ENCODE assay signal across 9 cellular contexts in genomic region chr2:20516646-20517341, GRCh38.
DNase-seq lines count a peak whose midpoint lies in the region; ATAC-seq, FAIRE-seq and TF ChIP-seq lines count a peak whose summit lies in the region.
"Had no signal": no experiment of that assay in that cellular context is flagged by ENCODE, and none has a peak within 500 bp of the region (broad histone marks: within the 10 kb centered on the region; RNA-seq: fewer than 3 reads in every experiment).

No MANE protein-coding gene starts in this region.

- H2AFZ ChIP-seq in KMS-11 (ENCODE audit: low read depth): peak overlapping the region; percentile 41

- TF ChIP-seq CTCF in GM10248 (IDR thresholded peaks at IDR 0.05; ENCODE audit: control extremely low read depth, extremely low read depth, low read depth, missing control alignments) (no peak), KMS-11 (conservative IDR thresholded peaks at IDR 0.05; ENCODE audit: low read depth, low read length) (no peak), kidney (IDR thresholded peaks at IDR 0.05; ENCODE audit: borderline replicate concordance, extremely low read depth, insufficient read depth) (no peak), omental fat pad (IDR thresholded peaks at IDR 0.05) (no peak)

- ATAC-seq in GM21576 (IDR thresholded peaks at IDR 0.05; ENCODE audit: unreplicated experiment): peak; percentile 89
- ATAC-seq in T-cell (replicated peaks in 1 of 4): no peak
- ATAC-seq in omental fat pad (ENCODE audit: low FRiP score): no peak

- no peaks in the 10 kb centered on the region for H3K9me3 ChIP-seq in kidney (ENCODE audit: control insufficient read depth in 1 of 2, low read length in 2 of 2)
- H3K9me3 ChIP-seq: neutrophil had no signal

- H3K27ac Mint-ChIP-seq in T-cell: no peak overlapping the region

- CTCF ChIA-PET in GM10248 (lab: Yijun Ruan, JAX) (interaction anchor here (0.7 to 1.7 kb wide), 3 partner anchors 9 to 131 kb away, joined by 3 to 6 read pairs (median 4); no protein-coding TSS in a partner anchor), T-cell (lab: Charles Lee) (interaction anchor here in 1 of 2 donors (0.6 kb wide), 1 partner anchor 233 kb away, joined by 3 read pairs; no protein-coding TSS in a partner anchor)

- no peaks in the 10 kb centered on the region for H4K20me1 ChIP-seq in KMS-11 (ENCODE audit: insufficient read depth)

- H3K36me3 ChIP-seq in KMS-11 (ENCODE audit: insufficient read depth) (no peaks in the 10 kb centered on the region), kidney (ENCODE audit: control insufficient read depth in 1 of 2, insufficient read depth in 2 of 2, low read length in 2 of 2) (no peaks in the 10 kb centered on the region)
- H3K36me3 ChIP-seq: neutrophil had no signal

- no peaks in the 10 kb centered on the region for H3K36me3 Mint-ChIP-seq in T-cell

- no peaks in the 10 kb centered on the region for H3K9me3 Mint-ChIP-seq in T-cell

- DNase-seq in GM10248 (ENCODE audit: extremely low spot score) (peak; percentile 71), kidney (peak; percentile 73), NCI-H187 (lab: John Stamatoyannopoulos, UW) (no peak), T-cell (no peak), cerebellar nuclear complex (lab: John Stamatoyannopoulos, UW) (no peak), omental fat pad (ENCODE audit: low spot score) (no peak)

- H3K4me1 ChIP-seq in KMS-11 (ENCODE audit: low read depth, poor library complexity, severe bottlenecking) (peaks cover 25% of the 10 kb centered on the region), kidney (ENCODE audit: control insufficient read depth in 1 of 2, insufficient read depth in 1 of 2, low read depth in 1 of 2, low read length in 2 of 2) (peaks cover 16 to 20% of the 10 kb centered on the region in 2 donors)

- H3K79me2 ChIP-seq in KMS-11 (ENCODE audit: insufficient read depth, low read depth): no peaks in the 10 kb centered on the region

- intact Hi-C loops in kidney (cut with DNase I): no loop called here

- H3K9ac ChIP-seq in KMS-11 (peak overlapping the region; percentile 27; the same call in 1 of the 2 replicates), kidney (ENCODE audit: low read length in 2 of 2) (peak overlapping the region in 1 of 2 donors; percentile 60)

- H3K4me3 Mint-ChIP-seq in T-cell: no peak overlapping the region

- no peak for FAIRE-seq in kidney (lab: Jason Lieb, UNC)

- H3K4me2 ChIP-seq in KMS-11: peak overlapping the region; percentile 53

- no peaks in the 10 kb centered on the region for H3K4me1 Mint-ChIP-seq in T-cell

- H3K27me3 Mint-ChIP-seq in T-cell: peaks cover 4 to 5% of the 10 kb centered on the region in 2 donors

- no peak overlapping the region for H3K4me3 ChIP-seq in KMS-11 (IDR thresholded peaks at IDR 0.05; ENCODE audit: insufficient read depth, low read depth, low read length)
- no peak overlapping the region for H3K4me3 ChIP-seq in kidney (ENCODE audit: low read length in 2 of 2)

- H3K27ac ChIP-seq in KMS-11 (peak overlapping the region; percentile 68), kidney (ENCODE audit: low read depth in 2 of 2, low read length in 2 of 2) (peak overlapping the region; percentile 85 to 88)
- H3K27ac ChIP-seq: neutrophil had no signal

- POLR2A ChIA-PET in GM10248 (lab: Yijun Ruan, JAX) (interaction anchor here (1.0 to 1.6 kb wide), 2 partner anchors 64 to 70 kb away, joined by 3 to 13 read pairs; partner anchors contain the start of gene RHOB), T-cell (lab: Charles Lee) (no interaction called here)

- H3K27me3 ChIP-seq in KMS-11 (ENCODE audit: insufficient read depth, low read depth): no peaks in the 10 kb centered on the region
- H3K27me3 ChIP-seq: neutrophil had no signal

Comparison
In these comparisons a context has a peak if more than half of its experiments do, and no peak if none do; other contexts are left out.
1. DNase-seq: peak in GM10248 (single experiment) and kidney (single experiment); none in NCI-H187 (0 of 2), T-cell (0 of 34), cerebellar nuclear complex (0 of 2) and omental fat pad (single experiment).